ENCODE assay signal across 33 cellular contexts in genomic region chr17:79372470-79373238, GRCh38.
"Had no signal": no experiment of that assay in that cellular context is flagged by ENCODE, and none has a peak within 500 bp of the region (broad histone marks: within the 10 kb centered on the region; RNA-seq: fewer than 3 reads in every experiment).

No MANE protein-coding gene starts in this region.

- H3K4me3 ChIP-seq: heart left ventricle, left ventricle myocardium inferior, lung, ovary, right atrium auricular region, stomach, thyroid gland, upper lobe of right lung had no signal

- H3K27me3 ChIP-seq: brain microvascular endothelial cell, ovary, right atrium auricular region, thyroid gland had no signal

- H3K4me1 ChIP-seq: heart left ventricle, left ventricle myocardium inferior, right atrium auricular region, stomach, thyroid gland, upper lobe of right lung had no signal

- DNase-seq: activated CD4-positive, alpha-beta memory T cell treated with anti-CD3 and anti-CD28 coated beads for 36 hours; activated CD4-positive, alpha-beta T cell treated with anti-CD3 and anti-CD28 coated beads, Interleukin-2, amount 10 ng/mL, durations not matched to agents 24 days and 14 days; activated CD4-positive, CD25-positive, alpha-beta regulatory T cell treated with anti-CD3 and anti-CD28 coated beads, Interleukin-2, amount 50 U/mL, for 72 hours; activated CD8-positive, alpha-beta memory T cell treated with anti-CD3 and anti-CD28 coated beads, Interleukin-2, amount 50 U/mL, for 4 hours; activated effector memory CD4-positive, alpha-beta T cell treated with anti-CD3 and anti-CD28 coated beads, Interleukin-2, amount 50 U/mL, for 16 hours; activated naive CD4-positive, alpha-beta T cell treated with anti-CD3 and anti-CD28 coated beads for 36 hours; activated naive CD8-positive, alpha-beta T cell treated with anti-CD3 and anti-CD28 coated beads, Interleukin-2, amount 10 ng/mL, durations not matched to agents 7 days and 5 days; activated T-cell treated with anti-CD3 and anti-CD28 coated beads, Interleukin-2, amount 50 U/mL, for 1 hour; amniotic stem cell; brain microvascular endothelial cell; cortex of kidney; effector memory CD8-positive, alpha-beta T cell; heart left ventricle; left ventricle myocardium inferior; mesendoderm; ovary; stimulated activated CD4-positive, alpha-beta T cell treated with anti-CD3 and anti-CD28 coated beads, Interleukin-15, amount 100 ng/mL, for 24 hours; stimulated activated CD4-positive, alpha-beta T cell treated with anti-CD3 and anti-CD28 coated beads, Interleukin-2, amount 100 ng/mL, for 24 hours; stimulated activated naive B cell treated with anti-CD40 and anti-IgM and Interleukin-4, amounts not matched to agents 10 μg/mL and 1 μg/mL and 100 μg/mL, for 72 hours; stomach; T-helper 1 cell; thyroid gland; upper lobe of right lung; WERI-Rb-1 had no signal

- H3K36me3 ChIP-seq: brain microvascular endothelial cell, heart left ventricle, left ventricle myocardium inferior, ovary, right atrium auricular region, stomach, thyroid gland, upper lobe of right lung, WERI-Rb-1 had no signal

- H3K27ac ChIP-seq: brain microvascular endothelial cell, heart left ventricle, left ventricle myocardium inferior, ovary, right atrium auricular region, stomach, thyroid gland, upper lobe of right lung had no signal

- ATAC-seq: effector memory CD8-positive, alpha-beta T cell; heart left ventricle; stimulated activated naive B cell treated with anti-CD40 and anti-IgM and Interleukin-4, amounts not matched to agents 10 μg/mL and 1 μg/mL and 100 μg/mL, for 72 hours; upper lobe of right lung had no signal

- H3K9me3 ChIP-seq: heart left ventricle, left ventricle myocardium inferior, ovary, right atrium auricular region, stomach, thyroid gland, upper lobe of right lung had no signal

- FAIRE-seq: astrocyte, endothelial cell of umbilical vein, islet of Langerhans had no signal

- H3K36me3 Mint-ChIP-seq: activated CD4-positive, alpha-beta memory T cell treated with anti-CD3 and anti-CD28 coated beads for 36 hours; activated naive CD8-positive, alpha-beta T cell treated with anti-CD3 and anti-CD28 coated beads, Interleukin-2, amount 10 ng/mL, durations not matched to agents 7 days and 5 days; stimulated activated naive B cell treated with anti-CD40 and anti-IgM and Interleukin-4, amounts not matched to agents 10 μg/mL and 1 μg/mL and 100 μg/mL, for 72 hours had no signal

- H3K9me3 Mint-ChIP-seq: activated CD4-positive, alpha-beta memory T cell treated with anti-CD3 and anti-CD28 coated beads for 36 hours; activated CD4-positive, alpha-beta T cell treated with anti-CD3 and anti-CD28 coated beads, Interleukin-2, amount 10 ng/mL, durations not matched to agents 24 days and 14 days; activated naive CD4-positive, alpha-beta T cell treated with anti-CD3 and anti-CD28 coated beads for 36 hours; activated naive CD8-positive, alpha-beta T cell treated with anti-CD3 and anti-CD28 coated beads, Interleukin-2, amount 10 ng/mL, durations not matched to agents 7 days and 5 days; activated T-helper 1 cell treated with anti-CD3 and anti-CD28 coated beads, Interleukin-12 subunit alpha, Interleukin-12 subunit beta, Interleukin-2, Interleukin-4 antibody, amounts not matched to agents 30 ng/mL and 10 ng/mL and 1 ng/mL, durations not matched to agents 14 hours and 24 hours and 36 hours; effector memory CD8-positive, alpha-beta T cell; nephron; stimulated activated naive B cell treated with anti-CD40 and anti-IgM and Interleukin-4, amounts not matched to agents 10 μg/mL and 1 μg/mL and 100 μg/mL, for 72 hours; T-helper 2 cell treated with Interferon-gamma antibody and Interleukin-4, amounts not matched to agents 5 μg/mL and 100 μg/mL, for 36 hours had no signal

- H3K27ac Mint-ChIP-seq: activated CD4-positive, alpha-beta memory T cell treated with anti-CD3 and anti-CD28 coated beads for 36 hours; activated CD4-positive, alpha-beta T cell treated with anti-CD3 and anti-CD28 coated beads, Interleukin-2, amount 10 ng/mL, durations not matched to agents 24 days and 14 days; activated naive CD4-positive, alpha-beta T cell treated with anti-CD3 and anti-CD28 coated beads for 36 hours; activated naive CD8-positive, alpha-beta T cell treated with anti-CD3 and anti-CD28 coated beads, Interleukin-2, amount 10 ng/mL, durations not matched to agents 7 days and 5 days; activated T-helper 1 cell treated with anti-CD3 and anti-CD28 coated beads, Interleukin-12 subunit alpha, Interleukin-12 subunit beta, Interleukin-2, Interleukin-4 antibody, amounts not matched to agents 30 ng/mL and 10 ng/mL and 1 ng/mL, durations not matched to agents 14 hours and 24 hours and 36 hours; effector memory CD8-positive, alpha-beta T cell; nephron; progenitor cell of endocrine pancreas; stimulated activated naive B cell treated with anti-CD40 and anti-IgM and Interleukin-4, amounts not matched to agents 10 μg/mL and 1 μg/mL and 100 μg/mL, for 72 hours; T-helper 2 cell treated with Interferon-gamma antibody and Interleukin-4, amounts not matched to agents 5 μg/mL and 100 μg/mL, for 36 hours had no signal
